In the genomic region with DNA sequence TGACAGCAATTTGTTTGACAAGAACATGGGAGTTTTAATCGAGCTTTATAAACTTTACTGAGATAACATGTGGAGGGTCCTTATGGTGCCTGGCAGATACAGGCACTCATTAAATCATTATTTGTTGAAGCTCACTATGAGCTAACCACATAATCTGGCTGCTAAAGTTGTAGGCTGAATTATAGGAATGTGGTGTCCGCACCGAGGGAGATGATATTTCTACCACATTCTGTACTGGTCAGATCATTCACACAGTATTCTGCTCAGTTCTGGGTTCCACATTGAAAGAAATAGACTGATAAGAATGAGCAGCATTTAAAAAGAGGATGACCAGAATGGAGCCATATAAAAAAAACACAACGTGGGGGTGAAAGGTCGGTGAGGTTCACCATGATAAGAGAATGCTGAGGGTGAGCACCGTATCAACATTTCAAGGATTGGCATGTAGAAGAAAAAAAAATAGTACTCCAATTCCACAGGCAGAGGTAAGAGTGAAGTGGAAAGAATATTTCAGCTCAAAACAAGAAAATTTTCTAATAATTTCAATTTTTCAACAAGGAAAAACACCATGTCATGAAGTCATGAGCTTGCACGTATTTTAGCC, we compare ENCODE assay signal across 23 cellular contexts. TPM values are rescaled to one million over a fixed set of nuclear protein-coding genes. Genes with fewer than 3 reads are reported as not detected.
"Had no signal": no experiment of that assay in that cellular context is flagged by ENCODE, and none has a peak within 500 bp of the region (broad histone marks: within the 10 kb centered on the region; RNA-seq: fewer than 3 reads in every experiment).

No MANE protein-coding gene starts in this region.

- ATAC-seq: Panc1, PC-3 had no signal

- FAIRE-seq: HTR-8/SVneo had no signal

- H3K27ac Mint-ChIP-seq: IgD-negative memory B cell had no signal

- DNase-seq: KBM-7, MV-4-11, NCI-H1048, NCI-H1105, NCI-H1417, NCI-H1436 treated with DMSO at 0.1 percent for 48 hours, NCI-H1694, NCI-H187 treated with DMSO at 0.1 percent for 48 hours, NCI-H2029 treated with DMSO at 0.1 percent for 48 hours, NCI-H2171 treated with DMSO at 0.1 percent for 48 hours, NCI-H510A, NCI-H524 treated with DMSO at 0.1 percent for 48 hours, NCI-H69, NCI-H774, PC-3, SHP77, SK-N-SH had no signal

- H3K4me2 ChIP-seq: SK-N-SH had no signal

- H3K9me3 ChIP-seq: SK-N-SH had no signal

- H3K9ac ChIP-seq: SK-N-SH had no signal

- H3K9me3 Mint-ChIP-seq: IgD-negative memory B cell had no signal

- H3K4me3 Mint-ChIP-seq: IgD-negative memory B cell had no signal

- H3K36me3 Mint-ChIP-seq: IgD-negative memory B cell had no signal

- H3K27me3 Mint-ChIP-seq: IgD-negative memory B cell had no signal

- H3K4me1 Mint-ChIP-seq: IgD-negative memory B cell had no signal

- H3K27ac ChIP-seq: HL-60, RWPE1 had no signal

RNA-seq across cellular contexts. Expression of gene TMEFF2, which starts 54.4 kb away (rescaled TPM):
- total RNA-seq: MCF 10A, PC-3 had no signal
- polyA plus RNA-seq: IgD-negative memory B cell had no signal
